12 cellular contexts compared by ENCODE assay signal in the genomic region with DNA sequence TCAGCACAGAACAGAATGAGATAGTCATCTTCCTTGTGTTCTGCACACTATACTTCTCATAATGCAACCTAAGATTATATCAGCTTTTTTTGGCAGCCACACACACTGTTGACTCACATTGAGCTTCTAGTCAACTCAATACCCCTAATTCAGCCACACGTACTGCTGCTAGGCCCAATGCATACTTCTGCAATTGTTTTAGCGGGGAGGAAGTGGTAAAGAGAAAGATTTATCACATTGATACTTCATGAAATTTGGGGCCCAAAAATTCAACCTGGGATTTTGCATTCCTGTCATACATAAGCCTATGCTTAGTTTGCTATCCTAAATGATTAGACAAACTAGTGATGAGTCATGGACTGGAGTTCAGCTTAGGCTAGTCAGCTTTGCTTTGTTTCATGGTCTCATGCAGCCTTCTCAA. TPM values are rescaled to one million over a fixed set of nuclear protein-coding genes. Genes with fewer than 3 reads are reported as not detected.
DNase-seq lines count a peak whose midpoint lies in the region; ATAC-seq and TF ChIP-seq lines count a peak whose summit lies in the region.
"Had no signal": no experiment of that assay in that cellular context is flagged by ENCODE, and none has a peak within 500 bp of the region (broad histone marks: within the 10 kb centered on the region; RNA-seq: fewer than 3 reads in every experiment).

No MANE protein-coding gene starts in this region.

- H3K27me3 ChIP-seq in OCI-LY3 (ENCODE audit: low read depth, low read length) (peaks cover 7% of the 10 kb centered on the region), heart left ventricle (no peaks in the 10 kb centered on the region)
- H3K27me3 ChIP-seq: hepatocyte, tibial nerve had no signal

- H3K4me1 ChIP-seq in OCI-LY3 (ENCODE audit: low read length) (peaks cover 10% of the 10 kb centered on the region), heart left ventricle (peaks cover 0 to 36% (median 5%) of the 10 kb centered on the region in 12 donors)

- intact Hi-C loops in heart left ventricle (cut with DNase I): loop anchor here in 4 of 10 donors (5.0 to 10.0 kb wide), 3 partner anchors 159 to 164 kb away; no protein-coding TSS in a partner anchor

- H3K9me3 ChIP-seq in OCI-LY3 (ENCODE audit: insufficient read depth, low read length) (no peaks in the 10 kb centered on the region), heart left ventricle (no peaks in the 10 kb centered on the region)
- H3K9me3 ChIP-seq: psoas muscle, tibial nerve had no signal

- H3K4me3 ChIP-seq in OCI-LY3 (ENCODE audit: low read length) (no peak overlapping the region), cardiac fibroblast (replicated peaks in 1 of 2; ENCODE audit: low read depth in 2 of 2, low read length in 2 of 2) (no peak overlapping the region), heart left ventricle (no peak overlapping the region)
- H3K4me3 ChIP-seq: hepatocyte, psoas muscle, tibial nerve had no signal

- H3K4me2 ChIP-seq in OCI-LY3 (ENCODE audit: low read length): peak overlapping the region; percentile 35
- H3K4me2 ChIP-seq: hepatocyte had no signal

- no peak overlapping the region for H3K9ac ChIP-seq in OCI-LY3 (ENCODE audit: low read length)

- no peaks in the 10 kb centered on the region for H4K20me1 ChIP-seq in OCI-LY3 (ENCODE audit: insufficient read depth, low read length)

- peak; percentile 30 for DNase-seq in activated T-cell treated with anti-CD3 and anti-CD28 coated beads for 48 hours (ENCODE audit: low read depth)
- no peak for DNase-seq in activated T-cell treated with anti-CD3 and anti-CD28 coated beads, Interleukin-2, amount 50 U/mL, for 1 hour
- peak; percentile 51 to 83 for DNase-seq in cardiac fibroblast (ENCODE audit: low read depth in 2 of 2)
- DNase-seq in stimulated activated CD4-positive, alpha-beta T cell treated with anti-CD3 and anti-CD28 coated beads, TNF-alpha, amount 100 ng/mL, for 48 hours (ENCODE audit: low read depth in 3 of 3): peak; percentile 7 to 36 (median 13)
- DNase-seq in heart left ventricle: no peak
- DNase-seq: psoas muscle had no signal

- ATAC-seq in HG02852 (IDR thresholded peaks at IDR 0.05; ENCODE audit: unreplicated experiment) (no peak), heart left ventricle (no peak), HG03196 (IDR thresholded peaks at IDR 0.05; ENCODE audit: unreplicated experiment) (no peak)
- ATAC-seq: psoas muscle had no signal

- 75 to 86% (median 79%) methylated on average over 2 of the region's 2 CpGs for WGBS in heart left ventricle, 4 donors

- no peak for TF ChIP-seq POLR2A in heart left ventricle (IDR thresholded peaks at IDR 0.05)

- H3K27ac ChIP-seq in OCI-LY3 (ENCODE audit: low read length): no peak overlapping the region
- no peak overlapping the region for H3K27ac ChIP-seq in heart left ventricle
- H3K27ac ChIP-seq: hepatocyte, psoas muscle, tibial nerve had no signal

- no peaks in the 10 kb centered on the region for H3K79me2 ChIP-seq in OCI-LY3 (ENCODE audit: low read length)
- H3K79me2 ChIP-seq: hepatocyte had no signal

- H3K36me3 ChIP-seq in OCI-LY3 (replicated peaks; ENCODE audit: low read depth, low read length) (no peaks in the 10 kb centered on the region), heart left ventricle (no peaks in the 10 kb centered on the region)
- H3K36me3 ChIP-seq: tibial nerve had no signal

- no peak for TF ChIP-seq CTCF in OCI-LY3 (IDR thresholded peaks at IDR 0.05; ENCODE audit: low read depth, low read length)
- TF ChIP-seq CTCF in cardiac fibroblast (IDR thresholded peaks at IDR 0.05; ENCODE audit: low read depth, low read length): no peak
- no peak for TF ChIP-seq CTCF in heart left ventricle (IDR thresholded peaks at IDR 0.05)

- H2AFZ ChIP-seq in OCI-LY3 (ENCODE audit: low read depth, low read length): no peak overlapping the region
- H2AFZ ChIP-seq: hepatocyte had no signal

RNA-seq across cellular contexts. Expression of gene UPB1, which starts 8.6 kb away (rescaled TPM):
- 1 to 10 TPM in 3 of 9 donors, under 1 TPM in 6; 0.35 to 1.9 (median 0.80) TPM for total RNA-seq in heart left ventricle
- 1 to 10 TPM in 1 of 2 donors, under 1 TPM in 1; 0.24 to 1.8 TPM for polyA plus RNA-seq in heart left ventricle
- polyA plus RNA-seq: CD4-positive, CD25-positive, alpha-beta regulatory T cell had no signal

RNA-seq across cellular contexts. Expression of gene ADORA2A, which starts 59.1 kb away (rescaled TPM):
- 10 to 100 TPM in 1 of 9 donors, 1 to 10 TPM in 8; 1.5 to 12.1 (median 4.5) TPM for total RNA-seq in heart left ventricle
- polyA plus RNA-seq in heart left ventricle: 1 to 10 TPM; 3.9 to 5.5 TPM

Comparison
In these comparisons a context has a peak if more than half of its experiments do, and no peak if none do; other contexts are left out.
1. DNase-seq: peak in activated T-cell treated with anti-CD3 and anti-CD28 coated beads for 48 hours (single experiment), cardiac fibroblast (2 of 2) and stimulated activated CD4-positive, alpha-beta T cell treated with anti-CD3 and anti-CD28 coated beads, TNF-alpha, amount 100 ng/mL, for 48 hours (3 of 3); none in activated T-cell treated with anti-CD3 and anti-CD28 coated beads, Interleukin-2, amount 50 U/mL, for 1 hour (single experiment) and heart left ventricle (0 of 5).